ENCODE assay signal across 11 cellular contexts in genomic region chr16:74771656-74772315, GRCh38. TPM values are rescaled to one million over a fixed set of nuclear protein-coding genes. Genes with fewer than 3 reads are reported as not detected.
DNase-seq lines count a peak whose midpoint lies in the region; ATAC-seq and TF ChIP-seq lines count a peak whose summit lies in the region.
"Had no signal": no experiment of that assay in that cellular context is flagged by ENCODE, and none has a peak within 500 bp of the region (broad histone marks: within the 10 kb centered on the region; RNA-seq: fewer than 3 reads in every experiment).

No MANE protein-coding gene starts in this region.

- POLR2A ChIA-PET in CD4-positive, alpha-beta T cell (lab: Charles Lee), result no interaction called here

- no peak for TF ChIP-seq CTCF in dorsolateral prefrontal cortex (IDR thresholded peaks at IDR 0.05 in 54 of 56, conservative IDR thresholded peaks at IDR 0.05 in 2 of 56; ENCODE audit: low read depth in 1 of 56, partially characterized antibody in 56 of 56)
- TF ChIP-seq CTCF in heart right ventricle (IDR thresholded peaks at IDR 0.05), result no peak
- no peak for TF ChIP-seq CTCF in CD4-positive, alpha-beta T cell (IDR thresholded peaks at IDR 0.05)

- peaks cover 7 to 11% of the 10 kb centered on the region in 2 donors for H3K4me1 Mint-ChIP-seq in natural killer cell treated with Interleukin-12 subunit alpha and Interleukin-12 subunit beta and Interleukin-15 and Interleukin-18, amount 100 ng/mL, for 72 hours (ENCODE audit: low read depth in 2 of 2)
- peaks cover 15% of the 10 kb centered on the region for H3K4me1 Mint-ChIP-seq in CD4-positive, alpha-beta T cell (ENCODE audit: low read depth)

- DNase-seq in dorsolateral prefrontal cortex (no peak), heart right ventricle (no peak), D341Med (ENCODE audit: low spot score) (no peak)
- no peak for DNase-seq in natural killer cell treated with Interleukin-12 subunit alpha and Interleukin-12 subunit beta and Interleukin-15 and Interleukin-18, amount 100 ng/mL, for 72 hours (ENCODE audit: low spot score)
- no peak for DNase-seq in CD4-positive, alpha-beta T cell
- DNase-seq: activated naive CD4-positive, alpha-beta T cell treated with anti-CD3 and anti-CD28 coated beads, Interleukin-2, amount 50 U/mL, for 16 hours; stomach had no signal

- H3K27me3 ChIP-seq in dorsolateral prefrontal cortex (peaks cover 0 to 21% (median 3%) of the 10 kb centered on the region in 45 donors), heart right ventricle (peaks cover 0 to 80% (median 55%) of the 10 kb centered on the region in 7 donors)
- H3K27me3 ChIP-seq in CD4-positive, alpha-beta T cell (ENCODE audit: control insufficient read depth, insufficient read depth, low read length), result peaks cover 35% of the 10 kb centered on the region

- H3K27ac Mint-ChIP-seq in natural killer cell treated with Interleukin-12 subunit alpha and Interleukin-12 subunit beta and Interleukin-15 and Interleukin-18, amount 100 ng/mL, for 72 hours, result no peak overlapping the region
- no peak overlapping the region for H3K27ac Mint-ChIP-seq in CD4-positive, alpha-beta T cell

- intact Hi-C loops in dorsolateral prefrontal cortex (cut with DNase I), result loop anchor here in 1 of 2 donors (5.0 kb wide), 1 partner anchor 59 kb away; no protein-coding TSS in a partner anchor
- intact Hi-C loops in heart right ventricle (cut with DNase I), result loop anchor here in 1 of 10 donors (10.0 kb wide), 1 partner anchor 63 kb away; no protein-coding TSS in a partner anchor
- intact Hi-C loops in CD4-positive, alpha-beta T cell (cut with DNase I, micrococcal nuclease), result no loop called here

- H3K4me1 ChIP-seq in heart right ventricle, result peaks cover 0 to 13% (median 10%) of the 10 kb centered on the region in 9 donors

- no peaks in the 10 kb centered on the region for H3K36me3 Mint-ChIP-seq in natural killer cell treated with Interleukin-12 subunit alpha and Interleukin-12 subunit beta and Interleukin-15 and Interleukin-18, amount 100 ng/mL, for 72 hours
- H3K36me3 Mint-ChIP-seq in CD4-positive, alpha-beta T cell (ENCODE audit: low read depth), result no peaks in the 10 kb centered on the region

- peak overlapping the region in 44 of 59 donors; percentile 3 to 92 (median 74) for H3K4me3 ChIP-seq in dorsolateral prefrontal cortex
- no peak overlapping the region for H3K4me3 ChIP-seq in heart right ventricle

- no peak overlapping the region for H3K4me3 Mint-ChIP-seq in natural killer cell treated with Interleukin-12 subunit alpha and Interleukin-12 subunit beta and Interleukin-15 and Interleukin-18, amount 100 ng/mL, for 72 hours
- no peak overlapping the region for H3K4me3 Mint-ChIP-seq in CD4-positive, alpha-beta T cell

- H3K27me3 Mint-ChIP-seq in natural killer cell treated with Interleukin-12 subunit alpha and Interleukin-12 subunit beta and Interleukin-15 and Interleukin-18, amount 100 ng/mL, for 72 hours, result peaks cover 31 to 53% of the 10 kb centered on the region in 2 donors
- H3K27me3 Mint-ChIP-seq in CD4-positive, alpha-beta T cell, result peaks cover 44% of the 10 kb centered on the region

- CTCF ChIA-PET in CD4-positive, alpha-beta T cell (lab: Charles Lee), result no interaction called here

- WGBS in heart right ventricle, 2 donors, result 74 to 76% methylated on average over 11 of the region's 11 CpGs

- H3K36me3 ChIP-seq in heart right ventricle, result no peaks in the 10 kb centered on the region

- ATAC-seq in GM18520 (IDR thresholded peaks at IDR 0.05; ENCODE audit: unreplicated experiment) (peak; percentile 43), GM21447 (IDR thresholded peaks at IDR 0.05; ENCODE audit: unreplicated experiment) (peak; percentile 79), HG03103 (IDR thresholded peaks at IDR 0.05; ENCODE audit: low read depth, unreplicated experiment) (peak; percentile 69), heart right ventricle (no peak)
- ATAC-seq in natural killer cell treated with Interleukin-12 subunit alpha and Interleukin-12 subunit beta and Interleukin-15 and Interleukin-18, amount 100 ng/mL, for 72 hours, result no peak
- no peak for ATAC-seq in CD4-positive, alpha-beta T cell (ENCODE audit: poor library complexity)
- ATAC-seq: HCT116 had no signal

- H3K27ac ChIP-seq in dorsolateral prefrontal cortex (peak overlapping the region in 43 of 59 donors; percentile 4 to 99 (median 95)), heart right ventricle (no peak overlapping the region)
- no peak overlapping the region for H3K27ac ChIP-seq in CD4-positive, alpha-beta T cell (ENCODE audit: low read depth, low read length)
- H3K27ac ChIP-seq: stomach had no signal

- no peaks in the 10 kb centered on the region for H3K9me3 Mint-ChIP-seq in natural killer cell treated with Interleukin-12 subunit alpha and Interleukin-12 subunit beta and Interleukin-15 and Interleukin-18, amount 100 ng/mL, for 72 hours
- H3K9me3 Mint-ChIP-seq in CD4-positive, alpha-beta T cell, result no peaks in the 10 kb centered on the region

- no peaks in the 10 kb centered on the region for H3K9me3 ChIP-seq in heart right ventricle
- H3K9me3 ChIP-seq in CD4-positive, alpha-beta T cell (ENCODE audit: control insufficient read depth, low read length), result no peaks in the 10 kb centered on the region
- H3K9me3 ChIP-seq: stomach had no signal

RNA-seq across cellular contexts. Expression of gene FA2H, which starts 2.8 kb away (rescaled TPM):
- total RNA-seq in dorsolateral prefrontal cortex, result 100 to 1,000 TPM in 11 of 120 experiments, 10 to 100 TPM in 106, 1 to 10 TPM in 3; 7.4 to 185 (median 44.7) TPM
- total RNA-seq in natural killer cell treated with Interleukin-12 subunit alpha and Interleukin-12 subunit beta and Interleukin-15 and Interleukin-18, amount 100 ng/mL, for 72 hours, result not detected
- total RNA-seq in heart right ventricle, result under 1 TPM in 1 of 10 donors, not detected in 9; 0.41 TPM
- polyA plus RNA-seq in heart right ventricle, result under 1 TPM; 0.04 to 0.15 TPM
- not detected for total RNA-seq in CD4-positive, alpha-beta T cell

Comparison
In these comparisons a context has a peak if more than half of its experiments do, and no peak if none do; other contexts are left out.
1. ATAC-seq: peak in GM18520 (single experiment), GM21447 (single experiment) and HG03103 (single experiment); none in natural killer cell treated with Interleukin-12 subunit alpha and Interleukin-12 subunit beta and Interleukin-15 and Interleukin-18, amount 100 ng/mL, for 72 hours (0 of 2), heart right ventricle (0 of 8) and CD4-positive, alpha-beta T cell (single experiment).
2. H3K27ac ChIP-seq: peak in dorsolateral prefrontal cortex (43 of 59); none in heart right ventricle (0 of 10) and CD4-positive, alpha-beta T cell (single experiment).
3. H3K4me3 ChIP-seq: peak in dorsolateral prefrontal cortex (44 of 59); none in heart right ventricle (0 of 10).
4. RNA of gene FA2H, which starts 2.8 kb away (total RNA-seq): 7.4 to 185 TPM in dorsolateral prefrontal cortex; not detected in CD4-positive, alpha-beta T cell, not detected in natural killer cell treated with Interleukin-12 subunit alpha and Interleukin-12 subunit beta and Interleukin-15 and Interleukin-18, amount 100 ng/mL, for 72 hours and 0.41 TPM in heart right ventricle; every median in the first group is over 4 times any median in the second.